Comparison of ENCODE assay signal across 1 cellular context in the genomic region with DNA sequence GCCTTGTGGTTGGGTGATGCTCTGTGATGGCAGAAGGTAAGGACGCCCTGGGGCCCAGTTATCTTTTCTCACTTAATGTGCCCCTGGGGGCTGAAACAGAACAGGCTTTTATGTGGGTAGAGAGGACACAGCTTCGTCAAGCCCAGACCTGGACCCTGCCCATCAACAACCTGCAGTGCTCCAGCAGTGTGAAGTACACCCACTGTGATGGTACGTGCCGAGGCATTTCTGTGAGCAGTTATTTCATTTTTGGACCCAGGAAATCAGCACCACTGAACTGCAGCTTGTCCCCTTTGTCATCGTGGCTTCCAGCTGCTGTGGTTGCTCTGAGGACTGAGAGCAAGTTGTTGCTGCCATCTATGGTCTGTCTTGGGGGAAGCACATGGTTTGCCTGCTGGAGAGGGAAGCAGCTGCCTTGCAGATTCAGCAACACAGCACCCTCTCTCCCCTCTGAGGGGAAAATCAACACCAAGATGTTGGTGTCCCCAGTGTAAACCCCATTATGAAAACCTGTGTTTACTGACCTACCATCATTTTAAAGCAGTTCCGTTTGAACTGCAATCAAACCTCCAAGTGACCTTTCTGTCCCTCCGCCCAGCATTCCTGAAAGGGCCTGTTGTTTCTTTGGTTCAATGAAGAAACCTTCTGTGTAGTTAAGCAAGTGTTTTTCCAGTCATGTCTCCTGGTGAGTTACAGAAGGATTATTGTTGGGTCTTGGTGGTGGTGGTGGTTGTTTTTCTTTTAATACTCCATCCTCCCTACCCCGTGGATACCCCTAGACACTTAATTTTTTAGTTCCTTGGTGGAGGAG.
TF ChIP-seq lines count a peak whose summit lies in the region.

No MANE protein-coding gene starts in this region.

TF ChIP-seq in HepG2, 621 proteins besides CTCF, POLR2A, EP300 and RAD21 (continued from another document and continues in another):
- TF ChIP-seq, protein P1, sequence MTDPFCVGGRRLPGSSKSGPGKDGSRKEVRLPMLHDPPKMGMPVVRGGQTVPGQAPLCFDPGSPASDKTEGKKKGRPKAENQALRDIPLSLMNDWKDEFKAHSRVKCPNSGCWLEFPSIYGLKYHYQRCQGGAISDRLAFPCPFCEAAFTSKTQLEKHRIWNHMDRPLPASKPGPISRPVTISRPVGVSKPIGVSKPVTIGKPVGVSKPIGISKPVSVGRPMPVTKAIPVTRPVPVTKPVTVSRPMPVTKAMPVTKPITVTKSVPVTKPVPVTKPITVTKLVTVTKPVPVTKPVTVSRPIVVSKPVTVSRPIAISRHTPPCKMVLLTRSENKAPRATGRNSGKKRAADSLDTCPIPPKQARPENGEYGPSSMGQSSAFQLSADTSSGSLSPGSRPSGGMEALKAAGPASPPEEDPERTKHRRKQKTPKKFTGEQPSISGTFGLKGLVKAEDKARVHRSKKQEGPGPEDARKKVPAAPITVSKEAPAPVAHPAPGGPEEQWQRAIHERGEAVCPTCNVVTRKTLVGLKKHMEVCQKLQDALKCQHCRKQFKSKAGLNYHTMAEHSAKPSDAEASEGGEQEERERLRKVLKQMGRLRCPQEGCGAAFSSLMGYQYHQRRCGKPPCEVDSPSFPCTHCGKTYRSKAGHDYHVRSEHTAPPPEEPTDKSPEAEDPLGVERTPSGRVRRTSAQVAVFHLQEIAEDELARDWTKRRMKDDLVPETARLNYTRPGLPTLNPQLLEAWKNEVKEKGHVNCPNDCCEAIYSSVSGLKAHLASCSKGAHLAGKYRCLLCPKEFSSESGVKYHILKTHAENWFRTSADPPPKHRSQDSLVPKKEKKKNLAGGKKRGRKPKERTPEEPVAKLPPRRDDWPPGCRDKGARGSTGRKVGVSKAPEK (CRISPR knock-in tag; IDR thresholded peaks at IDR 0.05; ENCODE audit: borderline replicate concordance) = no peak
- TF ChIP-seq ZSCAN22 (CRISPR knock-in tag; IDR thresholded peaks at IDR 0.05) = peak; percentile 62; the same call in 1 of the 2 replicates
- TF ChIP-seq MXI1 (IDR thresholded peaks at IDR 0.05; ENCODE audit: borderline replicate concordance, low read depth, low read length) = peak; percentile 90; the same call in 2 of the 3 replicates
- TF ChIP-seq GPN1 (CRISPR knock-in tag; IDR thresholded peaks at IDR 0.05; ENCODE audit: borderline replicate concordance) = no peak
- TF ChIP-seq GTF3A (CRISPR knock-in tag; conservative IDR thresholded peaks at IDR 0.05) = 0 out of 2 replicates have a peak, but pooled peaks have one; percentile 50
- TF ChIP-seq NR2F6 (IDR thresholded peaks at IDR 0.05) = peak; percentile 98
- peak; percentile 95 for TF ChIP-seq NR2F6 (CRISPR knock-in tag; IDR thresholded peaks at IDR 0.05)
- TF ChIP-seq NFRKB (IDR thresholded peaks at IDR 0.05) = no peak
- TF ChIP-seq HNRNPK (IDR thresholded peaks at IDR 0.05; ENCODE audit: low read depth, low read length, poor library complexity, severe bottlenecking) = no peak
- TF ChIP-seq ZNF256 (CRISPR knock-in tag; conservative IDR thresholded peaks at IDR 0.05) = 0 out of 2 replicates have a peak, but pooled peaks have one; percentile 73
- TF ChIP-seq, protein P2, sequence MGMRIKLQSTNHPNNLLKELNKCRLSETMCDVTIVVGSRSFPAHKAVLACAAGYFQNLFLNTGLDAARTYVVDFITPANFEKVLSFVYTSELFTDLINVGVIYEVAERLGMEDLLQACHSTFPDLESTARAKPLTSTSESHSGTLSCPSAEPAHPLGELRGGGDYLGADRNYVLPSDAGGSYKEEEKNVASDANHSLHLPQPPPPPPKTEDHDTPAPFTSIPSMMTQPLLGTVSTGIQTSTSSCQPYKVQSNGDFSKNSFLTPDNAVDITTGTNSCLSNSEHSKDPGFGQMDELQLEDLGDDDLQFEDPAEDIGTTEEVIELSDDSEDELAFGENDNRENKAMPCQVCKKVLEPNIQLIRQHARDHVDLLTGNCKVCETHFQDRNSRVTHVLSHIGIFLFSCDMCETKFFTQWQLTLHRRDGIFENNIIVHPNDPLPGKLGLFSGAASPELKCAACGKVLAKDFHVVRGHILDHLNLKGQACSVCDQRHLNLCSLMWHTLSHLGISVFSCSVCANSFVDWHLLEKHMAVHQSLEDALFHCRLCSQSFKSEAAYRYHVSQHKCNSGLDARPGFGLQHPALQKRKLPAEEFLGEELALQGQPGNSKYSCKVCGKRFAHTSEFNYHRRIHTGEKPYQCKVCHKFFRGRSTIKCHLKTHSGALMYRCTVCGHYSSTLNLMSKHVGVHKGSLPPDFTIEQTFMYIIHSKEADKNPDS (CRISPR knock-in tag; IDR thresholded peaks at IDR 0.05) = no peak
- peak; percentile 87 for TF ChIP-seq HHEX (CRISPR knock-in tag; IDR thresholded peaks at IDR 0.05)
- no peak for TF ChIP-seq CBX2 (IDR thresholded peaks at IDR 0.05; ENCODE audit: low read depth, low read length)
- TF ChIP-seq CBX2 (CRISPR knock-in tag; IDR thresholded peaks at IDR 0.05; ENCODE audit: low read depth) = no peak
- TF ChIP-seq ZNF607 (CRISPR knock-in tag; IDR thresholded peaks at IDR 0.05; ENCODE audit: borderline replicate concordance) = no peak
- TF ChIP-seq SMYD3 (CRISPR knock-in tag; IDR thresholded peaks at IDR 0.05) = peak; percentile 95
- TF ChIP-seq KLF6 (CRISPR knock-in tag; IDR thresholded peaks at IDR 0.05) = peak; percentile 64; the same call in 1 of the 2 replicates
- no peak for TF ChIP-seq ZNF367 (CRISPR knock-in tag; IDR thresholded peaks at IDR 0.05; ENCODE audit: borderline replicate concordance)
- TF ChIP-seq ZBTB3 (CRISPR knock-in tag; IDR thresholded peaks at IDR 0.05; ENCODE audit: borderline replicate concordance, low read depth) = peak; percentile 56; the same call in 1 of the 2 replicates
- TF ChIP-seq, protein P3, sequence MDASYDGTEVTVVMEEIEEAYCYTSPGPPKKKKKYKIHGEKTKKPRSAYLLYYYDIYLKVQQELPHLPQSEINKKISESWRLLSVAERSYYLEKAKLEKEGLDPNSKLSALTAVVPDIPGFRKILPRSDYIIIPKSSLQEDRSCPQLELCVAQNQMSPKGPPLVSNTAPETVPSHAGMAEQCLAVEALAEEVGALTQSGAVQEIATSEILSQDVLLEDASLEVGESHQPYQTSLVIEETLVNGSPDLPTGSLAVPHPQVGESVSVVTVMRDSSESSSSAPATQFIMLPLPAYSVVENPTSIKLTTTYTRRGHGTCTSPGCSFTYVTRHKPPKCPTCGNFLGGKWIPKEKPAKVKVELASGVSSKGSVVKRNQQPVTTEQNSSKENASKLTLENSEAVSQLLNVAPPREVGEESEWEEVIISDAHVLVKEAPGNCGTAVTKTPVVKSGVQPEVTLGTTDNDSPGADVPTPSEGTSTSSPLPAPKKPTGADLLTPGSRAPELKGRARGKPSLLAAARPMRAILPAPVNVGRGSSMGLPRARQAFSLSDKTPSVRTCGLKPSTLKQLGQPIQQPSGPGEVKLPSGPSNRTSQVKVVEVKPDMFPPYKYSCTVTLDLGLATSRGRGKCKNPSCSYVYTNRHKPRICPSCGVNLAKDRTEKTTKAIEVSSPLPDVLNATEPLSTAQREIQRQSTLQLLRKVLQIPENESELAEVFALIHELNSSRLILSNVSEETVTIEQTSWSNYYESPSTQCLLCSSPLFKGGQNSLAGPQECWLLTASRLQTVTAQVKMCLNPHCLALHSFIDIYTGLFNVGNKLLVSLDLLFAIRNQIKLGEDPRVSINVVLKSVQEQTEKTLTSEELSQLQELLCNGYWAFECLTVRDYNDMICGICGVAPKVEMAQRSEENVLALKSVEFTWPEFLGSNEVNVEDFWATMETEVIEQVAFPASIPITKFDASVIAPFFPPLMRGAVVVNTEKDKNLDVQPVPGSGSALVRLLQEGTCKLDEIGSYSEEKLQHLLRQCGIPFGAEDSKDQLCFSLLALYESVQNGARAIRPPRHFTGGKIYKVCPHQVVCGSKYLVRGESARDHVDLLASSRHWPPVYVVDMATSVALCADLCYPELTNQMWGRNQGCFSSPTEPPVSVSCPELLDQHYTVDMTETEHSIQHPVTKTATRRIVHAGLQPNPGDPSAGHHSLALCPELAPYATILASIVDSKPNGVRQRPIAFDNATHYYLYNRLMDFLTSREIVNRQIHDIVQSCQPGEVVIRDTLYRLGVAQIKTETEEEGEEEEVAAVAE (CRISPR knock-in tag; IDR thresholded peaks at IDR 0.05; ENCODE audit: borderline replicate concordance) = no peak
- TF ChIP-seq, protein P4, sequence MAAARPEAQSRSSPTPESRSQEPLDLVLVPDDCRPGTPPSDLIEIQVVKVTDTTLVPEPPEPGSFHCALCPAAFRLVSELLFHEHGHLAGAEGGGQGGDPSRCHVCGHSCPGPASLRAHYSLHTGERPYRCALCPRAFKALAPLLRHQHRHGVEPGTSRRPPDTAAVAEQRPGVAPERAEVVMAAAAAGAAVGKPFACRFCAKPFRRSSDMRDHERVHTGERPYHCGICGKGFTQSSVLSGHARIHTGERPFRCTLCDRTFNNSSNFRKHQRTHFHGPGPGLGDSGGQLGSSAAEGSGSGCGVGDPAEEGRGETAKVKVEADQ (CRISPR knock-in tag; IDR thresholded peaks at IDR 0.05; ENCODE audit: borderline replicate concordance) = peak; percentile 85; the same call in 1 of the 2 replicates
- TF ChIP-seq, protein P5, sequence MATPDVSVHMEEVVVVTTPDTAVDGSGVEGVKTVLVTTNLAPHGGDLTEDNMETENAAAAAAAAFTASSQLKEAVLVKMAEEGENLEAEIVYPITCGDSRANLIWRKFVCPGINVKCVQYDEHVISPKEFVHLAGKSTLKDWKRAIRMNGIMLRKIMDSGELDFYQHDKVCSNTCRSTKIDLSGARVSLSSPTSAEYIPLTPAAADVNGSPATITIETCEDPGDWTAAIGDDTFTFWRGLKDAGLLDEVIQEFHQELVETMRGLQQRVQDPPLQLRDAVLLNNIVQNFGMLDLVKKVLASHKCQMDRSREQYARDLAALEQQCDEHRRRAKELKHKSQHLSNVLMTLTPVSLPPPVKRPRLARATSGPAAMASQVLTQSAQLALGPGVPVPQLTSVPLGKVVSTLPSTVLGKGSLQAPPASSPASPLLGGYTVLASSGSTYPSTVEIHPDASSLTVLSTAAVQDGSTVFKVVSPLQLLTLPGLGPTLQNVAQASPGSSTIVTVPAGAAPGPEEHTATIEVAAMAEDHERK (CRISPR knock-in tag; IDR thresholded peaks at IDR 0.05; ENCODE audit: low read depth) = no peak
- TF ChIP-seq KLF16 (CRISPR knock-in tag; IDR thresholded peaks at IDR 0.05) = peak in 1 of 2 experiments; percentile 95; a peak in 2 of 4 replicates
- TF ChIP-seq, protein P6, sequence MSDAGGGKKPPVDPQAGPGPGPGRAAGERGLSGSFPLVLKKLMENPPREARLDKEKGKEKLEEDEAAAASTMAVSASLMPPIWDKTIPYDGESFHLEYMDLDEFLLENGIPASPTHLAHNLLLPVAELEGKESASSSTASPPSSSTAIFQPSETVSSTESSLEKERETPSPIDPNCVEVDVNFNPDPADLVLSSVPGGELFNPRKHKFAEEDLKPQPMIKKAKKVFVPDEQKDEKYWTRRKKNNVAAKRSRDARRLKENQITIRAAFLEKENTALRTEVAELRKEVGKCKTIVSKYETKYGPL (CRISPR knock-in tag; IDR thresholded peaks at IDR 0.05) = 0 out of 2 replicates have a peak, but pooled peaks have one; percentile 48
- no peak for TF ChIP-seq ZNF326 (CRISPR knock-in tag; IDR thresholded peaks at IDR 0.05; ENCODE audit: borderline replicate concordance)
- peak; percentile 88 for TF ChIP-seq ZNF614 (CRISPR knock-in tag; IDR thresholded peaks at IDR 0.05; ENCODE audit: borderline replicate concordance)
- peak; percentile 78; the same call in 1 of the 2 replicates for TF ChIP-seq AKAP8 (CRISPR knock-in tag; IDR thresholded peaks at IDR 0.05)
- TF ChIP-seq, protein P7, sequence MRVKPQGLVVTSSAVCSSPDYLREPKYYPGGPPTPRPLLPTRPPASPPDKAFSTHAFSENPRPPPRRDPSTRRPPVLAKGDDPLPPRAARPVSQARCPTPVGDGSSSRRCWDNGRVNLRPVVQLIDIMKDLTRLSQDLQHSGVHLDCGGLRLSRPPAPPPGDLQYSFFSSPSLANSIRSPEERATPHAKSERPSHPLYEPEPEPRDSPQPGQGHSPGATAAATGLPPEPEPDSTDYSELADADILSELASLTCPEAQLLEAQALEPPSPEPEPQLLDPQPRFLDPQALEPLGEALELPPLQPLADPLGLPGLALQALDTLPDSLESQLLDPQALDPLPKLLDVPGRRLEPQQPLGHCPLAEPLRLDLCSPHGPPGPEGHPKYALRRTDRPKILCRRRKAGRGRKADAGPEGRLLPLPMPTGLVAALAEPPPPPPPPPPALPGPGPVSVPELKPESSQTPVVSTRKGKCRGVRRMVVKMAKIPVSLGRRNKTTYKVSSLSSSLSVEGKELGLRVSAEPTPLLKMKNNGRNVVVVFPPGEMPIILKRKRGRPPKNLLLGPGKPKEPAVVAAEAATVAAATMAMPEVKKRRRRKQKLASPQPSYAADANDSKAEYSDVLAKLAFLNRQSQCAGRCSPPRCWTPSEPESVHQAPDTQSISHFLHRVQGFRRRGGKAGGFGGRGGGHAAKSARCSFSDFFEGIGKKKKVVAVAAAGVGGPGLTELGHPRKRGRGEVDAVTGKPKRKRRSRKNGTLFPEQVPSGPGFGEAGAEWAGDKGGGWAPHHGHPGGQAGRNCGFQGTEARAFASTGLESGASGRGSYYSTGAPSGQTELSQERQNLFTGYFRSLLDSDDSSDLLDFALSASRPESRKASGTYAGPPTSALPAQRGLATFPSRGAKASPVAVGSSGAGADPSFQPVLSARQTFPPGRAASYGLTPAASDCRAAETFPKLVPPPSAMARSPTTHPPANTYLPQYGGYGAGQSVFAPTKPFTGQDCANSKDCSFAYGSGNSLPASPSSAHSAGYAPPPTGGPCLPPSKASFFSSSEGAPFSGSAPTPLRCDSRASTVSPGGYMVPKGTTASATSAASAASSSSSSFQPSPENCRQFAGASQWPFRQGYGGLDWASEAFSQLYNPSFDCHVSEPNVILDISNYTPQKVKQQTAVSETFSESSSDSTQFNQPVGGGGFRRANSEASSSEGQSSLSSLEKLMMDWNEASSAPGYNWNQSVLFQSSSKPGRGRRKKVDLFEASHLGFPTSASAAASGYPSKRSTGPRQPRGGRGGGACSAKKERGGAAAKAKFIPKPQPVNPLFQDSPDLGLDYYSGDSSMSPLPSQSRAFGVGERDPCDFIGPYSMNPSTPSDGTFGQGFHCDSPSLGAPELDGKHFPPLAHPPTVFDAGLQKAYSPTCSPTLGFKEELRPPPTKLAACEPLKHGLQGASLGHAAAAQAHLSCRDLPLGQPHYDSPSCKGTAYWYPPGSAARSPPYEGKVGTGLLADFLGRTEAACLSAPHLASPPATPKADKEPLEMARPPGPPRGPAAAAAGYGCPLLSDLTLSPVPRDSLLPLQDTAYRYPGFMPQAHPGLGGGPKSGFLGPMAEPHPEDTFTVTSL (CRISPR knock-in tag; IDR thresholded peaks at IDR 0.05; ENCODE audit: borderline replicate concordance) = peak; percentile 81; the same call in 1 of the 2 replicates
- TF ChIP-seq, protein P8, sequence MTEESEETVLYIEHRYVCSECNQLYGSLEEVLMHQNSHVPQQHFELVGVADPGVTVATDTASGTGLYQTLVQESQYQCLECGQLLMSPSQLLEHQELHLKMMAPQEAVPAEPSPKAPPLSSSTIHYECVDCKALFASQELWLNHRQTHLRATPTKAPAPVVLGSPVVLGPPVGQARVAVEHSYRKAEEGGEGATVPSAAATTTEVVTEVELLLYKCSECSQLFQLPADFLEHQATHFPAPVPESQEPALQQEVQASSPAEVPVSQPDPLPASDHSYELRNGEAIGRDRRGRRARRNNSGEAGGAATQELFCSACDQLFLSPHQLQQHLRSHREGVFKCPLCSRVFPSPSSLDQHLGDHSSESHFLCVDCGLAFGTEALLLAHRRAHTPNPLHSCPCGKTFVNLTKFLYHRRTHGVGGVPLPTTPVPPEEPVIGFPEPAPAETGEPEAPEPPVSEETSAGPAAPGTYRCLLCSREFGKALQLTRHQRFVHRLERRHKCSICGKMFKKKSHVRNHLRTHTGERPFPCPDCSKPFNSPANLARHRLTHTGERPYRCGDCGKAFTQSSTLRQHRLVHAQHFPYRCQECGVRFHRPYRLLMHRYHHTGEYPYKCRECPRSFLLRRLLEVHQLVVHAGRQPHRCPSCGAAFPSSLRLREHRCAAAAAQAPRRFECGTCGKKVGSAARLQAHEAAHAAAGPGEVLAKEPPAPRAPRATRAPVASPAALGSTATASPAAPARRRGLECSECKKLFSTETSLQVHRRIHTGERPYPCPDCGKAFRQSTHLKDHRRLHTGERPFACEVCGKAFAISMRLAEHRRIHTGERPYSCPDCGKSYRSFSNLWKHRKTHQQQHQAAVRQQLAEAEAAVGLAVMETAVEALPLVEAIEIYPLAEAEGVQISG (CRISPR knock-in tag; IDR thresholded peaks at IDR 0.05) = peak; percentile 75
- TF ChIP-seq ZNF773 (CRISPR knock-in tag; IDR thresholded peaks at IDR 0.05; ENCODE audit: borderline replicate concordance) = no peak
